In genomic region chr16:10741844-10742243, GRCh38 we compare ENCODE assay signal across 11 cellular contexts. TPM values are rescaled to one million over a fixed set of nuclear protein-coding genes. Genes with fewer than 3 reads are reported as not detected.
DNase-seq lines count a peak whose midpoint lies in the region; ATAC-seq, FAIRE-seq and TF ChIP-seq lines count a peak whose summit lies in the region.
"Had no signal": no experiment of that assay in that cellular context is flagged by ENCODE, and none has a peak within 500 bp of the region (broad histone marks: within the 10 kb centered on the region; RNA-seq: fewer than 3 reads in every experiment).

No MANE protein-coding gene starts in this region.

- H3K27me3 Mint-ChIP-seq in CD14-positive monocyte (ENCODE audit: low read depth in 3 of 3) = peaks cover 0 to 5% (median 2%) of the 10 kb centered on the region in 3 donors

- peaks cover 18 to 22% of the 10 kb centered on the region in 2 donors for H3K36me3 Mint-ChIP-seq in CD14-positive monocyte

- no peaks in the 10 kb centered on the region for H3K4me1 ChIP-seq in small intestine (ENCODE audit: control insufficient read depth in 2 of 2, insufficient read depth in 1 of 2, low read depth in 1 of 2, low read length in 1 of 2)

- H3K27me3 ChIP-seq in small intestine (ENCODE audit: control insufficient read depth in 2 of 2, insufficient read depth in 2 of 2, low read length in 2 of 2) = no peaks in the 10 kb centered on the region

- peak; percentile 21 for ATAC-seq in Right ventricle myocardium superior (ENCODE audit: poor library complexity)
- no peak for ATAC-seq in GM19023 (IDR thresholded peaks at IDR 0.05; ENCODE audit: unreplicated experiment)

- no peak overlapping the region for H3K27ac ChIP-seq in small intestine (ENCODE audit: low read depth in 1 of 2, low read length in 1 of 2)

- TF ChIP-seq CTCF in CD14-positive monocyte (IDR thresholded peaks at IDR 0.05) = no peak

- WGBS in small intestine, 3 donors = 13 to 46% (median 25%) methylated on average over 4 of the region's 4 CpGs

- FAIRE-seq in small intestine (lab: Jason Lieb, UNC) = no peak

- peak; percentile 78 for DNase-seq in NCI-H1092 (lab: John Stamatoyannopoulos, UW)
- peak; percentile 51 for DNase-seq in RPMI7951 (ENCODE audit: low read depth)
- DNase-seq in Right ventricle myocardium superior = peak; percentile 72
- peak; percentile 39 for DNase-seq in small intestine
- DNase-seq in CD14-positive monocyte (ENCODE audit: low spot score) = no peak
- no peak for DNase-seq in SIG-M5 (lab: John Stamatoyannopoulos, UW)
- DNase-seq: Caco-2; Kasumi-1; NK-92 treated with Interleukin-12 subunit alpha and Interleukin-12 subunit beta, amount 100 ng/mL, for 24 hours had no signal

- intact Hi-C loops in Right ventricle myocardium superior (cut with DNase I) = loop anchor here (2.0 to 5.0 kb wide), 2 partner anchors 85 to 181 kb away; no protein-coding TSS in a partner anchor
- intact Hi-C loops in CD14-positive monocyte (cut with micrococcal nuclease) = loop anchor here (5.0 to 10.0 kb wide), 3 partner anchors 153 to 203 kb away; partner anchors contain the start of genes CLEC16A (in 1 of the 2) and DEXI (in 1 of the 2)

- H3K4me3 Mint-ChIP-seq in CD14-positive monocyte = no peak overlapping the region
- H3K4me3 Mint-ChIP-seq: T-helper 2 cell treated with Interferon-gamma antibody and Interleukin-4, amounts not matched to agents 5 μg/mL and 100 μg/mL, for 36 hours had no signal

- peak overlapping the region in 1 of 7 donors; percentile 19 for H3K27ac Mint-ChIP-seq in CD14-positive monocyte
- H3K27ac Mint-ChIP-seq: T-helper 2 cell treated with Interferon-gamma antibody and Interleukin-4, amounts not matched to agents 5 μg/mL and 100 μg/mL, for 36 hours had no signal

- peaks cover 46% of the 10 kb centered on the region for H3K4me1 Mint-ChIP-seq in CD14-positive monocyte

- H3K9me3 Mint-ChIP-seq in CD14-positive monocyte = peaks cover 0 to 2% (median 0%) of the 10 kb centered on the region in 7 donors
- H3K9me3 Mint-ChIP-seq: T-helper 2 cell treated with Interferon-gamma antibody and Interleukin-4, amounts not matched to agents 5 μg/mL and 100 μg/mL, for 36 hours had no signal

- H3K4me3 ChIP-seq in small intestine (ENCODE audit: low read depth in 1 of 2, low read length in 2 of 2) = no peak overlapping the region

- H3K36me3 ChIP-seq in small intestine (ENCODE audit: control insufficient read depth in 2 of 2, insufficient read depth in 2 of 2, low read length in 2 of 2) = no peaks in the 10 kb centered on the region

- H3K9me3 ChIP-seq in small intestine (ENCODE audit: control insufficient read depth, low read depth) = no peaks in the 10 kb centered on the region
- H3K9me3 ChIP-seq: Caco-2 had no signal

RNA-seq across cellular contexts. Expression of gene NUBP1, which starts 1.8 kb away (rescaled TPM):
- 31.8 and 35.1 TPM in 2 replicates for total RNA-seq in RPMI7951 (2014; rRNA removed; shearing (Covaris generic))
- total RNA-seq in Right ventricle myocardium superior = 41.4 TPM
- polyA plus RNA-seq in small intestine (10 to 100 TPM; 35.3 to 47.4 (median 37.0) TPM), CD14-positive monocyte (10 to 100 TPM; 54.3 to 56.6 TPM)

RNA-seq across cellular contexts. Expression of gene TEKT5, which starts 47.1 kb away (rescaled TPM):
- not detected in 2 replicates for total RNA-seq in RPMI7951 (2014; rRNA removed; shearing (Covaris generic))
- not detected for total RNA-seq in Right ventricle myocardium superior
- polyA plus RNA-seq in small intestine (under 1 TPM in 1 of 3 donors, not detected in 2; 0.25 TPM), CD14-positive monocyte (not detected)
- total RNA-seq: Caco-2 had no signal

Comparison
In these comparisons a context has a peak if more than half of its experiments do, and no peak if none do; other contexts are left out.
1. DNase-seq: peak in NCI-H1092 (single experiment), RPMI7951 (single experiment), Right ventricle myocardium superior (single experiment) and small intestine (single experiment); none in CD14-positive monocyte (single experiment) and SIG-M5 (single experiment).